ENCODE assay signal across 25 cellular contexts in genomic region chr16:78746718-78747117, GRCh38.
"Had no signal": no experiment of that assay in that cellular context is flagged by ENCODE, and none has a peak within 500 bp of the region (broad histone marks: within the 10 kb centered on the region; RNA-seq: fewer than 3 reads in every experiment).

No MANE protein-coding gene starts in this region.

- H3K27me3 Mint-ChIP-seq: dendritic cell treated with granulocyte-macrophage colony-stimulating factor and Interleukin-4, amounts not matched to agents 40 ng/mL and 50 ng/mL, for 4 days; effector memory CD8-positive, alpha-beta T cell; naive B cell had no signal

- H3K36me3 ChIP-seq: colonic mucosa, esophagus squamous epithelium, gastrocnemius medialis, heart right ventricle, left lung, lower lobe of right lung had no signal

- H3K27ac Mint-ChIP-seq: dendritic cell treated with granulocyte-macrophage colony-stimulating factor and Interleukin-4, amounts not matched to agents 40 ng/mL and 50 ng/mL, for 4 days; endodermal cell had no signal

- DNase-seq: colonic mucosa; cortex of kidney; effector CD8-positive, alpha-beta T cell; effector memory CD8-positive, alpha-beta T cell; endodermal cell; erythroblast; esophagus squamous epithelium; foreskin fibroblast; foreskin melanocyte; gastrocnemius medialis; glutamatergic neuron; head of caudate nucleus; heart right ventricle; hippocampal formation; left cardiac atrium; left lung; left ventricle myocardium superior; lower lobe of right lung; mesenchymal stem cell; mucosa of descending colon; naive B cell had no signal

- H3K9me3 Mint-ChIP-seq: dendritic cell treated with granulocyte-macrophage colony-stimulating factor and Interleukin-4, amounts not matched to agents 40 ng/mL and 50 ng/mL, for 4 days; effector memory CD8-positive, alpha-beta T cell had no signal

- H3K4me3 ChIP-seq: colonic mucosa, esophagus squamous epithelium, gastrocnemius medialis, heart right ventricle, left lung, lower lobe of right lung, mucosa of descending colon had no signal

- H3K4me1 ChIP-seq: lower lobe of right lung had no signal

- H3K9me3 ChIP-seq: colonic mucosa, esophagus squamous epithelium, gastrocnemius medialis, heart right ventricle, left lung, lower lobe of right lung, mucosa of descending colon had no signal

- ATAC-seq: effector memory CD8-positive, alpha-beta T cell; esophagus mucosa; gastrocnemius medialis; heart right ventricle; left cardiac atrium; left lung; left ventricle myocardium superior; lower lobe of right lung; mucosa of descending colon had no signal

- H3K27me3 ChIP-seq: colonic mucosa, esophagus squamous epithelium, gastrocnemius medialis, heart right ventricle, left lung had no signal

- H3K27ac ChIP-seq: colonic mucosa, epithelial cell of prostate, gastrocnemius medialis, heart right ventricle, left lung, lower lobe of right lung had no signal

- H3K4me3 Mint-ChIP-seq: dendritic cell treated with granulocyte-macrophage colony-stimulating factor and Interleukin-4, amounts not matched to agents 40 ng/mL and 50 ng/mL, for 4 days; effector memory CD8-positive, alpha-beta T cell; endodermal cell; mesothelial cell of epicardium had no signal
